1 cellular context compared by ENCODE assay signal in genomic region chr2:47172922-47173695, GRCh38.
TF ChIP-seq lines count a peak whose summit lies in the region.

No MANE protein-coding gene starts in this region.

TF ChIP-seq in GM12878, 131 proteins besides CTCF, POLR2A, EP300 and RAD21:
- TF ChIP-seq USF2 (IDR thresholded peaks at IDR 0.05; ENCODE audit: borderline replicate concordance, low read depth, low read length): no peak
- peak; percentile 45; the same call in 1 of the 2 replicates for TF ChIP-seq POLR2AphosphoS2 (IDR thresholded peaks at IDR 0.05; ENCODE audit: low read depth, low read length)
